ENCODE assay signal across 15 cellular contexts in the genomic region with DNA sequence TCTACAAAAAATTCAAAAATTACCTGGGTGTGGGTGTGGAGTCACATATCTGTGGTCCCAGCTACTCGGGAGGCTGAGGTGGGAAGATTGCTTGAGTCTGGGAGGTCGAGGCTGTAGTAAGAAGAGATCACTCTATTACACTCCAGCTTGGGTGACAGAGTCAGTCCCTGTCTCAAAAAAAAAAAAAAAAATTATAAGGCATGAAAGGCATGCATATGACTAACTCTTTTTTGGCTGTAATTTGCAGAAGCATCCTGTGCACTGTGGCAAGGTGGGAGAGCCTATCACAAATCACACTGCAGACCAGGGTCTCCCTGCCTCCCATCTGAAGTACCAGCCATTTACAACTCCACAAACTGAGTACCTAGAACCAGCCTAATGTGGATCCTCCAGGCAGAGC. TPM values are rescaled to one million over a fixed set of nuclear protein-coding genes. Genes with fewer than 3 reads are reported as not detected.
DNase-seq lines count a peak whose midpoint lies in the region; TF ChIP-seq lines count a peak whose summit lies in the region.
"Had no signal": no experiment of that assay in that cellular context is flagged by ENCODE, and none has a peak within 500 bp of the region (broad histone marks: within the 10 kb centered on the region; RNA-seq: fewer than 3 reads in every experiment).

No MANE protein-coding gene starts in this region.

- peaks cover 57% of the 10 kb centered on the region for H3F3A ChIP-seq in PC-9 (ENCODE audit: insufficient read depth, low read depth)

- H3K4me2 ChIP-seq in PC-9, result peak overlapping the region; percentile 84
- no peak overlapping the region for H3K4me2 ChIP-seq in trophoblast cell (ENCODE audit: low read length)

- H3K4me3 Mint-ChIP-seq in Calu3 (ENCODE audit: low read depth, unreplicated experiment), result peak overlapping the region; percentile 52
- H3K4me3 Mint-ChIP-seq: activated naive CD4-positive, alpha-beta T cell treated with anti-CD3 and anti-CD28 coated beads, Interleukin-2, amount 10 ng/mL, durations not matched to agents 7 days and 5 days; naive thymus-derived CD8-positive, alpha-beta T cell had no signal

- TF ChIP-seq CTCF in Calu3 (IDR thresholded peaks at IDR 0.05; ENCODE audit: unreplicated experiment), result no peak
- no peak for TF ChIP-seq CTCF in PC-9 (conservative IDR thresholded peaks at IDR 0.05)
- no peak for TF ChIP-seq CTCF in choroid plexus epithelial cell (conservative IDR thresholded peaks at IDR 0.05; ENCODE audit: low read depth, low read length)
- TF ChIP-seq CTCF in dorsolateral prefrontal cortex (IDR thresholded peaks at IDR 0.05 in 54 of 56, conservative IDR thresholded peaks at IDR 0.05 in 2 of 56; ENCODE audit: low read depth in 1 of 56, partially characterized antibody in 56 of 56), result no peak
- no peak for TF ChIP-seq CTCF in tibial artery (IDR thresholded peaks at IDR 0.05)

- no peak overlapping the region for H3K4ac ChIP-seq in trophoblast cell (ENCODE audit: low read depth, low read length)

- H3K4me3 ChIP-seq in PC-9, result peak overlapping the region; percentile 52
- no peak overlapping the region for H3K4me3 ChIP-seq in choroid plexus epithelial cell (ENCODE audit: low read depth, low read length)
- no peak overlapping the region for H3K4me3 ChIP-seq in trophoblast cell (ENCODE audit: low read depth, low read length)
- no peak overlapping the region for H3K4me3 ChIP-seq in dorsolateral prefrontal cortex
- H3K4me3 ChIP-seq in tibial artery, result no peak overlapping the region
- H3K4me3 ChIP-seq: K562 had no signal

- H2AFZ ChIP-seq in PC-9 (no peak overlapping the region), trophoblast cell (ENCODE audit: insufficient read depth, low read length, poor library complexity) (no peak overlapping the region)

- WGBS in trophoblast cell (ENCODE audit: extremely low coverage, insufficient coverage, insufficient read length), result no CpG with 5 or more reads among the region's 2 CpGs

- H2AK5ac ChIP-seq in trophoblast cell (ENCODE audit: low read length), result no peak overlapping the region

- H4K12ac ChIP-seq in trophoblast cell (ENCODE audit: low read depth, low read length), result no peak overlapping the region

- H3K36me3 Mint-ChIP-seq in Calu3 (ENCODE audit: insufficient read depth, unreplicated experiment), result peaks cover 18% of the 10 kb centered on the region
- H3K36me3 Mint-ChIP-seq: activated naive CD4-positive, alpha-beta T cell treated with anti-CD3 and anti-CD28 coated beads, Interleukin-2, amount 10 ng/mL, durations not matched to agents 7 days and 5 days; naive thymus-derived CD8-positive, alpha-beta T cell had no signal

- BruUV-seq in Calu3 (replicated peaks; lab: Mats Ljungman, UMichigan) (no TSS peak), PC-9 (replicated peaks; lab: Mats Ljungman, UMichigan) (no TSS peak)

- H3K4me1 ChIP-seq in PC-9 (replicated peaks; ENCODE audit: insufficient read depth), result peaks cover 91% of the 10 kb centered on the region
- peaks cover 0 to 9% of the 10 kb centered on the region in 2 experiments for H3K4me1 ChIP-seq in trophoblast cell (ENCODE audit: control insufficient read depth in 1 of 2, insufficient read depth in 2 of 2, low read length in 2 of 2)
- no peaks in the 10 kb centered on the region for H3K4me1 ChIP-seq in tibial artery

- H3K79me2 ChIP-seq in PC-9 (ENCODE audit: low read depth) (peaks cover 84% of the 10 kb centered on the region), trophoblast cell (ENCODE audit: control insufficient read depth, insufficient read depth, low read length, poor library complexity) (no peaks in the 10 kb centered on the region)

- H4K91ac ChIP-seq in trophoblast cell (ENCODE audit: low read depth, low read length), result no peak overlapping the region

- DNase-seq in Calu3, result peak; percentile 13
- peak; percentile 49 to 88 for DNase-seq in PC-9
- DNase-seq in choroid plexus epithelial cell (ENCODE audit: low read depth), result peak; percentile 55
- peak; percentile 18 to 60 for DNase-seq in trophoblast cell
- DNase-seq in dorsolateral prefrontal cortex, result no peak
- DNase-seq in activated effector memory CD4-positive, alpha-beta T cell treated with anti-CD3 and anti-CD28 coated beads, Interleukin-2, amount 50 U/mL, for 16 hours, result no peak
- DNase-seq in tibial artery, result no peak
- no peak for DNase-seq in DMS153 treated with DMSO at 0.1 percent for 48 hours (lab: John Stamatoyannopoulos, UW; ENCODE audit: unreplicated experiment)
- DNase-seq: activated naive CD4-positive, alpha-beta T cell treated with anti-CD3 and anti-CD28 coated beads, Interleukin-2, amount 10 ng/mL, durations not matched to agents 7 days and 5 days; cerebellar nuclear complex; kidney; naive thymus-derived CD8-positive, alpha-beta T cell; NCI-H187; right cardiac atrium had no signal

- no peaks in the 10 kb centered on the region for H4K20me1 ChIP-seq in PC-9 (ENCODE audit: insufficient read depth)

- CTCF ChIA-PET in Calu3 (lab: Charles Lee) (interaction anchor here (0.6 to 0.9 kb wide), 3 partner anchors 14 to 1802 kb away, joined by 3 to 4 read pairs (median 3); a partner anchor contains a TSS), PC-9 (lab: Charles Lee) (no interaction called here)

- no peaks in the 10 kb centered on the region for H3K9me2 ChIP-seq in PC-9 (ENCODE audit: insufficient read depth)

- peaks cover 4% of the 10 kb centered on the region for H3K79me1 ChIP-seq in trophoblast cell (ENCODE audit: low read length)

- H3K14ac ChIP-seq in trophoblast cell (ENCODE audit: low read length), result no peak overlapping the region

- H3K9ac ChIP-seq in trophoblast cell (ENCODE audit: low read length), result no peak overlapping the region

- H3K27ac Mint-ChIP-seq in Calu3 (ENCODE audit: unreplicated experiment), result peak overlapping the region; percentile 95
- H3K27ac Mint-ChIP-seq: activated naive CD4-positive, alpha-beta T cell treated with anti-CD3 and anti-CD28 coated beads, Interleukin-2, amount 10 ng/mL, durations not matched to agents 7 days and 5 days had no signal

- H3K36me3 ChIP-seq in PC-9 (ENCODE audit: low read depth) (peaks cover 52% of the 10 kb centered on the region), trophoblast cell (ENCODE audit: control insufficient read depth in 1 of 2, insufficient read depth in 2 of 2, low read length in 2 of 2) (no peaks in the 10 kb centered on the region), tibial artery (no peaks in the 10 kb centered on the region)

- no peak overlapping the region for H2BK120ac ChIP-seq in trophoblast cell (ENCODE audit: insufficient read depth, low read length, poor library complexity)

- POLR2A ChIA-PET in PC-9 (lab: Charles Lee; ENCODE audit: unreplicated experiment), result interaction anchor here (0.6 to 0.7 kb wide), 3 partner anchors 11 to 236 kb away, joined by 3 to 30 read pairs (median 4); no protein-coding TSS in a partner anchor

- H3K9me3 ChIP-seq in PC-9 (ENCODE audit: insufficient read depth, low read depth), result no peaks in the 10 kb centered on the region
- H3K9me3 ChIP-seq in trophoblast cell (ENCODE audit: insufficient read depth, low read depth, low read length), result no peaks in the 10 kb centered on the region
- H3K9me3 ChIP-seq in tibial artery, result no peaks in the 10 kb centered on the region

- peaks cover 28% of the 10 kb centered on the region for H3K4me1 Mint-ChIP-seq in Calu3 (ENCODE audit: low read depth, unreplicated experiment)
- H3K4me1 Mint-ChIP-seq: activated naive CD4-positive, alpha-beta T cell treated with anti-CD3 and anti-CD28 coated beads, Interleukin-2, amount 10 ng/mL, durations not matched to agents 7 days and 5 days; naive thymus-derived CD8-positive, alpha-beta T cell had no signal

- H3K27me3 Mint-ChIP-seq in Calu3 (ENCODE audit: unreplicated experiment), result no peaks in the 10 kb centered on the region
- H3K27me3 Mint-ChIP-seq: naive thymus-derived CD8-positive, alpha-beta T cell had no signal

- peak overlapping the region; percentile 24 for H2BK12ac ChIP-seq in trophoblast cell (ENCODE audit: low read length)

- H3K27ac ChIP-seq in PC-9, result peak overlapping the region; percentile 100
- H3K27ac ChIP-seq in trophoblast cell (ENCODE audit: low read depth, low read length), result no peak overlapping the region
- no peak overlapping the region for H3K27ac ChIP-seq in dorsolateral prefrontal cortex
- H3K27ac ChIP-seq in tibial artery, result no peak overlapping the region

- H3K27me3 ChIP-seq in PC-9 (ENCODE audit: insufficient read depth, low read depth) (no peaks in the 10 kb centered on the region), trophoblast cell (ENCODE audit: insufficient read depth, low read length) (no peaks in the 10 kb centered on the region), dorsolateral prefrontal cortex (no peaks in the 10 kb centered on the region), tibial artery (no peaks in the 10 kb centered on the region)

- no peak overlapping the region for H3K18ac ChIP-seq in trophoblast cell (ENCODE audit: low read length)

- H4K8ac ChIP-seq in trophoblast cell (ENCODE audit: low read depth, low read length), result no peak overlapping the region

- H2BK5ac ChIP-seq in trophoblast cell (ENCODE audit: low read depth, low read length, poor library complexity), result no peak overlapping the region

- H3K9me3 Mint-ChIP-seq in Calu3 (ENCODE audit: low read depth, unreplicated experiment), result no peaks in the 10 kb centered on the region
- H3K9me3 Mint-ChIP-seq: activated naive CD4-positive, alpha-beta T cell treated with anti-CD3 and anti-CD28 coated beads, Interleukin-2, amount 10 ng/mL, durations not matched to agents 7 days and 5 days; naive thymus-derived CD8-positive, alpha-beta T cell had no signal

- intact Hi-C loops in Calu3 (cut with micrococcal nuclease; ENCODE audit: unreplicated experiment), result no loop called here
- intact Hi-C loops in PC-9 (cut with micrococcal nuclease; ENCODE audit: unreplicated experiment), result no loop called here
- intact Hi-C loops in dorsolateral prefrontal cortex (cut with DNase I), result no loop called here
- intact Hi-C loops in tibial artery (cut with DNase I; ENCODE audit: low total_unique reads), result no loop called here

- H3K23ac ChIP-seq in trophoblast cell (ENCODE audit: low read length), result no peak overlapping the region

RNA-seq across cellular contexts. Expression of a gene that starts 14.1 kb away (rescaled TPM):
- total RNA-seq in Calu3 (2022), result 0.38 and 0.56 TPM in 2 replicates
- total RNA-seq in PC-9 (2021), result 3.9 and 4.1 TPM in 2 replicates
- polyA plus RNA-seq in trophoblast cell (2013), result 0.01 TPM in 2 replicates
- under 1 TPM in 55 of 120 experiments, not detected in 65; 0.07 to 0.59 (median 0.16) TPM for total RNA-seq in dorsolateral prefrontal cortex
- total RNA-seq: K562; naive thymus-derived CD8-positive, alpha-beta T cell had no signal
- polyA plus RNA-seq: K562; naive thymus-derived CD8-positive, alpha-beta T cell had no signal

RNA-seq across cellular contexts. Expression of a gene that starts 20.1 kb away (rescaled TPM):
- 88.9 and 95.2 TPM in 2 replicates for total RNA-seq in Calu3 (2022)
- 115 and 116 TPM in 2 replicates for total RNA-seq in PC-9 (2021)
- polyA plus RNA-seq in trophoblast cell (2013), result 20.1 and 20.5 TPM in 2 replicates
- 100 to 1,000 TPM in 20 of 120 experiments, 10 to 100 TPM in 100; 64.1 to 139 (median 86.7) TPM for total RNA-seq in dorsolateral prefrontal cortex

Comparison
In these comparisons a context has a peak if more than half of its experiments do, and no peak if none do; other contexts are left out.
1. DNase-seq: peak in Calu3 (single experiment), PC-9 (2 of 2), choroid plexus epithelial cell (single experiment) and trophoblast cell (2 of 2); none in dorsolateral prefrontal cortex (0 of 10), activated effector memory CD4-positive, alpha-beta T cell treated with anti-CD3 and anti-CD28 coated beads, Interleukin-2, amount 50 U/mL, for 16 hours (single experiment), tibial artery (0 of 2) and DMS153 treated with DMSO at 0.1 percent for 48 hours (single experiment).